19 cellular contexts compared by ENCODE assay signal in the genomic region with DNA sequence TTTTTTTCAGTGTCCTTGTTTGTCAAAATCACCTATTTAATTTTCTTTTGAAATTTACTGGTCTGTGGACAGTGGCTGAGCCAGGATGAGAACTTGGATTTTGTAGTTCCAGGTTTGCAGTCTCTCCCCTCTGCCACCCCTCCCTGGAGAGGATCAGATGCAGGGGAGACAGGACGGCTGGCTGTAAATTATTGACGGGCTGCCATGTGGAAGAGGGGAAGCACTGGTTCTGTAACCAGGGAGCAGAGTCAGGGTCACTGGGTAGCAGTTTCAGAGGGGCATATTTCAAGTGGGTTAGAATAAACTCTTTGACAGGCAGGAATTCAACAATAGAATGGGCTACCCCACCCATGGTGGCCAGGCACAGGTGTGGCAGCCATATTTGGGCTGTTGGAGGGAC. TPM values are rescaled to one million over a fixed set of nuclear protein-coding genes. Genes with fewer than 3 reads are reported as not detected.
DNase-seq lines count a peak whose midpoint lies in the region; ATAC-seq and TF ChIP-seq lines count a peak whose summit lies in the region.
"Had no signal": no experiment of that assay in that cellular context is flagged by ENCODE, and none has a peak within 500 bp of the region (broad histone marks: within the 10 kb centered on the region; RNA-seq: fewer than 3 reads in every experiment).

No MANE protein-coding gene starts in this region.

- ATAC-seq in GM21447 (IDR thresholded peaks at IDR 0.05; ENCODE audit: unreplicated experiment) (no peak), HG03520 (IDR thresholded peaks at IDR 0.05; ENCODE audit: unreplicated experiment) (no peak), HG03135 (IDR thresholded peaks at IDR 0.05; ENCODE audit: unreplicated experiment) (no peak)
- ATAC-seq: CD8-positive, alpha-beta T cell; GM23338; Panc1 had no signal

- no peak overlapping the region for H3K27ac Mint-ChIP-seq in glutamatergic neuron (ENCODE audit: unreplicated experiment)
- H3K27ac Mint-ChIP-seq: CD8-positive, alpha-beta T cell; GM23338; H9 had no signal

- H3K4me3 Mint-ChIP-seq in glutamatergic neuron (ENCODE audit: unreplicated experiment): peak overlapping the region; percentile 22
- H3K4me3 Mint-ChIP-seq: CD8-positive, alpha-beta T cell; GM23338; H9 had no signal

- peaks cover 21% of the 10 kb centered on the region for H3K4me1 ChIP-seq in BLaER1
- H3K4me1 ChIP-seq in neuronal stem cell (ENCODE audit: control insufficient read depth in 2 of 2, insufficient read depth in 1 of 2, low read depth in 1 of 2, low read length in 2 of 2): peaks cover 6 to 7% of the 10 kb centered on the region in 2 donors
- H3K4me1 ChIP-seq: Caco-2 had no signal

- H3K4me3 ChIP-seq in BLaER1 (no peak overlapping the region), HL-60 (replicated peaks; ENCODE audit: insufficient read depth, low read length) (no peak overlapping the region), neuronal stem cell (ENCODE audit: low read length in 2 of 2) (no peak overlapping the region)
- H3K4me3 ChIP-seq: GM12878, GM23338 had no signal

- H3K18ac ChIP-seq in neuronal stem cell (ENCODE audit: low read length): peak overlapping the region; percentile 19

- no peak overlapping the region for H2BK12ac ChIP-seq in neuronal stem cell (ENCODE audit: low read length)

- H3K23ac ChIP-seq in neuronal stem cell (ENCODE audit: low read depth, low read length, poor library complexity): no peak overlapping the region

- no peaks in the 10 kb centered on the region for H3K27me3 ChIP-seq in BLaER1
- no peaks in the 10 kb centered on the region for H3K27me3 ChIP-seq in HL-60 (ENCODE audit: insufficient read depth, poor library complexity, severe bottlenecking)
- peaks cover 0 to 2% (median 0%) of the 10 kb centered on the region in 3 experiments for H3K27me3 ChIP-seq in neuronal stem cell (ENCODE audit: control insufficient read depth in 3 of 3, insufficient read depth in 3 of 3, low read depth in 1 of 3, low read length in 3 of 3)

- peaks cover 3% of the 10 kb centered on the region for H3K27me3 Mint-ChIP-seq in glutamatergic neuron (ENCODE audit: unreplicated experiment)

- no peak overlapping the region for H3K9ac ChIP-seq in BLaER1
- no peak overlapping the region for H3K9ac ChIP-seq in neuronal stem cell (ENCODE audit: low read depth, low read length, poor library complexity)

- H3K4me1 Mint-ChIP-seq in glutamatergic neuron (ENCODE audit: low read depth, unreplicated experiment): peaks cover 10% of the 10 kb centered on the region
- H3K4me1 Mint-ChIP-seq: GM23338 had no signal

- no peak overlapping the region for H2BK5ac ChIP-seq in neuronal stem cell (ENCODE audit: low read length)

- H3K27ac ChIP-seq in BLaER1 (no peak overlapping the region), HL-60 (replicated peaks) (peak overlapping the region; percentile 66), neuronal stem cell (replicated peaks; ENCODE audit: low read length) (no peak overlapping the region)
- H3K27ac ChIP-seq: RWPE1 had no signal

- H2BK120ac ChIP-seq in neuronal stem cell (ENCODE audit: low read depth, low read length): no peak overlapping the region

- H4K8ac ChIP-seq in neuronal stem cell (ENCODE audit: low read depth, low read length): no peak overlapping the region

- peak overlapping the region; percentile 47 for H2AK5ac ChIP-seq in neuronal stem cell (ENCODE audit: low read depth, low read length)

- H3K36me3 Mint-ChIP-seq in glutamatergic neuron (ENCODE audit: unreplicated experiment): no peaks in the 10 kb centered on the region
- H3K36me3 Mint-ChIP-seq: CD8-positive, alpha-beta T cell had no signal

- DNase-seq in HL-60 (ENCODE audit: low read depth in 1 of 2, low spot score in 1 of 2) (no peak), glutamatergic neuron (no peak), neuronal stem cell (ENCODE audit: low spot score) (no peak), occipital lobe (lab: John Stamatoyannopoulos, UW) (no peak)
- DNase-seq: Caco-2; CD8-positive, alpha-beta T cell; H9; NCI-H2029; NCI-H2227 treated with DMSO at 0.1 percent for 48 hours; NCI-H69; SHP77 had no signal

- H3K36me3 ChIP-seq in BLaER1 (no peaks in the 10 kb centered on the region), neuronal stem cell (replicated peaks in 1 of 2; ENCODE audit: control insufficient read depth in 2 of 2, insufficient read depth in 2 of 2, low read length in 2 of 2) (no peaks in the 10 kb centered on the region)

- no peak overlapping the region for H2BK15ac ChIP-seq in neuronal stem cell (ENCODE audit: low read length)

- H3K14ac ChIP-seq in neuronal stem cell (ENCODE audit: low read length): no peak overlapping the region

- peak overlapping the region; percentile 50 for H2AFZ ChIP-seq in neuronal stem cell (ENCODE audit: low read length)
- H2AFZ ChIP-seq: GM23338 had no signal

- H3K9me3 Mint-ChIP-seq in glutamatergic neuron (ENCODE audit: unreplicated experiment): peaks cover 5% of the 10 kb centered on the region
- H3K9me3 Mint-ChIP-seq: CD8-positive, alpha-beta T cell; GM23338; H9 had no signal

- no peaks in the 10 kb centered on the region for H4K20me1 ChIP-seq in BLaER1

- H4K91ac ChIP-seq in neuronal stem cell (ENCODE audit: low read depth, low read length, poor library complexity): no peak overlapping the region

- TF ChIP-seq CTCF in HL-60 (IDR thresholded peaks at IDR 0.05; ENCODE audit: insufficient read depth, low read length) (no peak), glutamatergic neuron (IDR thresholded peaks at IDR 0.05; ENCODE audit: partially characterized antibody, unreplicated experiment) (no peak)

- no CpG with 5 or more reads among the region's 2 CpGs for WGBS in neuronal stem cell (ENCODE audit: extremely low coverage in 2 of 2, insufficient read length in 2 of 2, insufficient replicate concordance in 1 of 2), 2 donors

- no peak overlapping the region for H3K4ac ChIP-seq in neuronal stem cell (ENCODE audit: low read length)

- H3K9me3 ChIP-seq in BLaER1 (no peaks in the 10 kb centered on the region), neuronal stem cell (replicated peaks in 1 of 2; ENCODE audit: control insufficient read depth in 2 of 2, insufficient read depth in 1 of 2, low read depth in 1 of 2, low read length in 2 of 2) (no peaks in the 10 kb centered on the region)
- H3K9me3 ChIP-seq: Caco-2 had no signal

- no peaks in the 10 kb centered on the region for H3K79me1 ChIP-seq in neuronal stem cell (ENCODE audit: low read depth, low read length)

- peak overlapping the region; percentile 53 for H3K4me2 ChIP-seq in BLaER1
- no peak overlapping the region for H3K4me2 ChIP-seq in neuronal stem cell (ENCODE audit: insufficient read depth, low read length, poor library complexity, severe bottlenecking)
- H3K4me2 ChIP-seq: GM23338 had no signal

RNA-seq across cellular contexts. Expression of a gene that starts 20.6 kb away (rescaled TPM):
- total RNA-seq in glutamatergic neuron (ENCODE audit: unreplicated experiment) (250 TPM), occipital lobe (218 TPM)
- polyA plus RNA-seq in neuronal stem cell (2013, experiment 1 of 2): 100.0 TPM
- polyA plus RNA-seq in neuronal stem cell (2013, experiment 2 of 2): 101 TPM
